In genomic region chr16:2858245-2859025, GRCh38 we compare ENCODE assay signal across 1 cellular context.
TF ChIP-seq lines count a peak whose summit lies in the region.

No MANE protein-coding gene starts in this region.

TF ChIP-seq in SK-N-SH, 30 proteins besides CTCF, POLR2A, EP300 and RAD21 (continued from another document):
- TF ChIP-seq, protein P1, sequence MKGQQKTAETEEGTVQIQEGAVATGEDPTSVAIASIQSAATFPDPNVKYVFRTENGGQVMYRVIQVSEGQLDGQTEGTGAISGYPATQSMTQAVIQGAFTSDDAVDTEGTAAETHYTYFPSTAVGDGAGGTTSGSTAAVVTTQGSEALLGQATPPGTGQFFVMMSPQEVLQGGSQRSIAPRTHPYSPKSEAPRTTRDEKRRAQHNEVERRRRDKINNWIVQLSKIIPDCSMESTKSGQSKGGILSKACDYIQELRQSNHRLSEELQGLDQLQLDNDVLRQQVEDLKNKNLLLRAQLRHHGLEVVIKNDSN (IDR thresholded peaks at IDR 0.05; ENCODE audit: borderline replicate concordance, low read depth), result no peak
- no peak for TF ChIP-seq FOXJ3 (CRISPR knock-in tag; IDR thresholded peaks at IDR 0.05)
- TF ChIP-seq MEF2A (IDR thresholded peaks at IDR 0.05; ENCODE audit: borderline replicate concordance, low read depth), result no peak
- no peak for TF ChIP-seq GATA2 (CRISPR knock-in tag; IDR thresholded peaks at IDR 0.05)
- no peak for TF ChIP-seq JUND (IDR thresholded peaks at IDR 0.05)
- TF ChIP-seq POLR2AphosphoS5 (IDR thresholded peaks at IDR 0.05; ENCODE audit: low read depth, low read length), result no peak
- TF ChIP-seq, protein P2, sequence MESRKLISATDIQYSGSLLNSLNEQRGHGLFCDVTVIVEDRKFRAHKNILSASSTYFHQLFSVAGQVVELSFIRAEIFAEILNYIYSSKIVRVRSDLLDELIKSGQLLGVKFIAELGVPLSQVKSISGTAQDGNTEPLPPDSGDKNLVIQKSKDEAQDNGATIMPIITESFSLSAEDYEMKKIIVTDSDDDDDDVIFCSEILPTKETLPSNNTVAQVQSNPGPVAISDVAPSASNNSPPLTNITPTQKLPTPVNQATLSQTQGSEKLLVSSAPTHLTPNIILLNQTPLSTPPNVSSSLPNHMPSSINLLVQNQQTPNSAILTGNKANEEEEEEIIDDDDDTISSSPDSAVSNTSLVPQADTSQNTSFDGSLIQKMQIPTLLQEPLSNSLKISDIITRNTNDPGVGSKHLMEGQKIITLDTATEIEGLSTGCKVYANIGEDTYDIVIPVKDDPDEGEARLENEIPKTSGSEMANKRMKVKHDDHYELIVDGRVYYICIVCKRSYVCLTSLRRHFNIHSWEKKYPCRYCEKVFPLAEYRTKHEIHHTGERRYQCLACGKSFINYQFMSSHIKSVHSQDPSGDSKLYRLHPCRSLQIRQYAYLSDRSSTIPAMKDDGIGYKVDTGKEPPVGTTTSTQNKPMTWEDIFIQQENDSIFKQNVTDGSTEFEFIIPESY (IDR thresholded peaks at IDR 0.05; ENCODE audit: borderline replicate concordance, low read depth), result no peak
- TF ChIP-seq NRF1 (IDR thresholded peaks at IDR 0.05; ENCODE audit: low read depth, low read length), result no peak
- TF ChIP-seq, protein P3, sequence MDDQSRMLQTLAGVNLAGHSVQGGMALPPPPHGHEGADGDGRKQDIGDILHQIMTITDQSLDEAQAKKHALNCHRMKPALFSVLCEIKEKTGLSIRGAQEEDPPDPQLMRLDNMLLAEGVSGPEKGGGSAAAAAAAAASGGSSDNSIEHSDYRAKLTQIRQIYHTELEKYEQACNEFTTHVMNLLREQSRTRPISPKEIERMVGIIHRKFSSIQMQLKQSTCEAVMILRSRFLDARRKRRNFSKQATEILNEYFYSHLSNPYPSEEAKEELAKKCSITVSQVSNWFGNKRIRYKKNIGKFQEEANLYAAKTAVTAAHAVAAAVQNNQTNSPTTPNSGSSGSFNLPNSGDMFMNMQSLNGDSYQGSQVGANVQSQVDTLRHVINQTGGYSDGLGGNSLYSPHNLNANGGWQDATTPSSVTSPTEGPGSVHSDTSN (IDR thresholded peaks at IDR 0.05), result no peak
- TF ChIP-seq FOSL2 (IDR thresholded peaks at IDR 0.05; ENCODE audit: borderline replicate concordance, low read depth), result no peak
